Comparison of ENCODE assay signal across 25 cellular contexts in genomic region chr5:100791376-100791775, GRCh38.
DNase-seq lines count a peak whose midpoint lies in the region; ATAC-seq and TF ChIP-seq lines count a peak whose summit lies in the region.
"Had no signal": no experiment of that assay in that cellular context is flagged by ENCODE, and none has a peak within 500 bp of the region (broad histone marks: within the 10 kb centered on the region; RNA-seq: fewer than 3 reads in every experiment).

No MANE protein-coding gene starts in this region.

- H3K4me1 ChIP-seq in OCI-LY7 (ENCODE audit: insufficient read depth, low read length, poor library complexity, severe bottlenecking): peaks cover 49% of the 10 kb centered on the region
- peaks cover 18% of the 10 kb centered on the region for H3K4me1 ChIP-seq in MM.1S (ENCODE audit: low read length)

- no peak for DNase-seq in OCI-LY7 (ENCODE audit: low spot score)
- peak; percentile 37 for DNase-seq in kidney epithelial cell (ENCODE audit: low read depth)
- DNase-seq in progenitor cell of endocrine pancreas (ENCODE audit: low spot score, unreplicated experiment): no peak
- no peak for DNase-seq in AG20443 (ENCODE audit: low spot score)
- no peak for DNase-seq in MM.1S
- DNase-seq: CD8-positive, alpha-beta T cell; DMS79 treated with DMSO at 0.1 percent for 48 hours; GF-D8; KBM-7; MG63; NCI-H2029 treated with DMSO at 0.1 percent for 48 hours; NCI-H446 treated with DMSO at 0.1 percent for 48 hours; NCI-H526; NCI-H82; NK-92 treated with Interleukin-12 subunit alpha and Interleukin-12 subunit beta, amount 100 ng/mL, for 24 hours; SHP77 treated with DMSO at 0.1 percent for 48 hours; SW 1271 had no signal

- H3K27ac ChIP-seq in OCI-LY7 (ENCODE audit: low read depth, low read length, poor library complexity, severe bottlenecking): peak overlapping the region; percentile 58
- no peak overlapping the region for H3K27ac ChIP-seq in MM.1S (ENCODE audit: low read length)
- H3K27ac ChIP-seq: C4-2B, SK-N-MC had no signal

- no peak overlapping the region for H3K9ac ChIP-seq in MM.1S (ENCODE audit: low read length)

- H3K9me2 ChIP-seq in OCI-LY7 (ENCODE audit: insufficient read depth, low read length): no peaks in the 10 kb centered on the region
- no peaks in the 10 kb centered on the region for H3K9me2 ChIP-seq in MM.1S (replicated peaks; ENCODE audit: insufficient read depth, low read length)

- H2AFZ ChIP-seq in OCI-LY7 (ENCODE audit: low read length): peak overlapping the region; percentile 90; the same call in 1 of the 2 replicates
- H2AFZ ChIP-seq in MM.1S (ENCODE audit: low read length): no peak overlapping the region

- peaks cover 25% of the 10 kb centered on the region; the same call in 1 of the 2 replicates for H3K36me3 ChIP-seq in OCI-LY7 (ENCODE audit: insufficient read depth, low read length)
- no peaks in the 10 kb centered on the region for H3K36me3 ChIP-seq in kidney epithelial cell (ENCODE audit: control insufficient read depth, insufficient read depth, low read length)
- no peaks in the 10 kb centered on the region for H3K36me3 ChIP-seq in MM.1S (replicated peaks; ENCODE audit: insufficient read depth, low read length)
- H3K36me3 ChIP-seq: MG63 had no signal

- H3K27me3 ChIP-seq in kidney epithelial cell (ENCODE audit: control insufficient read depth, insufficient read depth, low read length): no peaks in the 10 kb centered on the region
- H3K27me3 ChIP-seq in MM.1S (replicated peaks; ENCODE audit: insufficient read depth, low read length): no peaks in the 10 kb centered on the region
- H3K27me3 ChIP-seq: MG63 had no signal

- no TSS peak for BruUV-seq in OCI-LY7 (replicated peaks; lab: Mats Ljungman, UMichigan)

- intact Hi-C loops in OCI-LY7 (cut with micrococcal nuclease; ENCODE audit: unreplicated experiment): loop anchor here (2.0 kb wide), 1 partner anchor 61 kb away; no protein-coding TSS in a partner anchor

- ATAC-seq in GM18861 (IDR thresholded peaks at IDR 0.05; ENCODE audit: unreplicated experiment) (peak; percentile 17), HG03457 (IDR thresholded peaks at IDR 0.05; ENCODE audit: unreplicated experiment) (no peak), HG02588 (IDR thresholded peaks at IDR 0.05; ENCODE audit: unreplicated experiment) (no peak)
- ATAC-seq: CD8-positive, alpha-beta T cell; Panc1 had no signal

- H3K27me3 Mint-ChIP-seq in progenitor cell of endocrine pancreas: no peaks in the 10 kb centered on the region
- H3K27me3 Mint-ChIP-seq: B cell had no signal

- H3F3A ChIP-seq in MM.1S (ENCODE audit: insufficient read depth, low read length): peaks cover 12% of the 10 kb centered on the region

- H3K9me3 ChIP-seq in OCI-LY7 (ENCODE audit: low read length): peaks cover 45% of the 10 kb centered on the region; the same call in 1 of the 2 replicates
- H3K9me3 ChIP-seq in MM.1S (replicated peaks; ENCODE audit: insufficient read depth, low read length): no peaks in the 10 kb centered on the region
- H3K9me3 ChIP-seq: MG63 had no signal

- TF ChIP-seq CTCF in OCI-LY7 (conservative IDR thresholded peaks at IDR 0.05; ENCODE audit: low read length): no peak
- no peak for TF ChIP-seq CTCF in kidney epithelial cell (IDR thresholded peaks at IDR 0.05; ENCODE audit: insufficient read depth, low read length, poor library complexity, severe bottlenecking)
- TF ChIP-seq CTCF in progenitor cell of endocrine pancreas (IDR thresholded peaks at IDR 0.05; ENCODE audit: unreplicated experiment): no peak
- no peak for TF ChIP-seq CTCF in MM.1S (IDR thresholded peaks at IDR 0.05; ENCODE audit: low read length)

- H3K4me2 ChIP-seq in OCI-LY7 (ENCODE audit: low read length): peak overlapping the region; percentile 54; the same call in 1 of the 2 replicates
- H3K4me2 ChIP-seq in MM.1S (ENCODE audit: low read depth, low read length): no peak overlapping the region

- H4K20me1 ChIP-seq in OCI-LY7 (ENCODE audit: insufficient read depth, low read length) (no peaks in the 10 kb centered on the region), MM.1S (ENCODE audit: insufficient read depth, low read length) (no peaks in the 10 kb centered on the region)

- H3K4me3 Mint-ChIP-seq in progenitor cell of endocrine pancreas (ENCODE audit: low read depth): peak overlapping the region; percentile 11
- H3K4me3 Mint-ChIP-seq: B cell; CD8-positive, alpha-beta T cell; T-helper 1 cell treated with Interleukin-12 subunit alpha and Interleukin-12 subunit beta and Interleukin-4 antibody, amounts not matched to agents 30 μg/mL and 1 μg/mL, for 36 hours had no signal

- no peaks in the 10 kb centered on the region for H3K36me3 Mint-ChIP-seq in progenitor cell of endocrine pancreas (ENCODE audit: insufficient read depth)
- H3K36me3 Mint-ChIP-seq: CD8-positive, alpha-beta T cell had no signal

- no peak overlapping the region for H3K27ac Mint-ChIP-seq in progenitor cell of endocrine pancreas
- H3K27ac Mint-ChIP-seq: B cell; CD8-positive, alpha-beta T cell; T-helper 1 cell treated with Interleukin-12 subunit alpha and Interleukin-12 subunit beta and Interleukin-4 antibody, amounts not matched to agents 30 μg/mL and 1 μg/mL, for 36 hours had no signal

- H3K4me1 Mint-ChIP-seq in progenitor cell of endocrine pancreas (ENCODE audit: low read depth): peaks cover 49% of the 10 kb centered on the region

- H3K79me2 ChIP-seq in OCI-LY7 (ENCODE audit: insufficient read depth, low read depth, low read length) (no peaks in the 10 kb centered on the region), MM.1S (ENCODE audit: low read length) (no peaks in the 10 kb centered on the region)

- CTCF ChIA-PET in OCI-LY7 (lab: Charles Lee; ENCODE audit: unreplicated experiment): no interaction called here

- POLR2A ChIA-PET in OCI-LY7 (lab: Charles Lee): interaction anchor here (0.5 to 6.5 kb wide), 13 partner anchors 11 to 208 kb away, joined by 3 to 128 read pairs (median 6); partner anchors contain the start of gene ST8SIA4

- peaks cover 3% of the 10 kb centered on the region for H3K9me3 Mint-ChIP-seq in progenitor cell of endocrine pancreas (ENCODE audit: low read depth)
- H3K9me3 Mint-ChIP-seq: CD8-positive, alpha-beta T cell had no signal

- H3K4me3 ChIP-seq in OCI-LY7 (ENCODE audit: low read depth, low read length, poor library complexity, severe bottlenecking) (no peak overlapping the region), kidney epithelial cell (ENCODE audit: low read depth, low read length) (no peak overlapping the region), MM.1S (ENCODE audit: low read length) (no peak overlapping the region)
- H3K4me3 ChIP-seq: MG63, SK-N-MC had no signal
